1 cellular context compared by ENCODE assay signal in the genomic region with DNA sequence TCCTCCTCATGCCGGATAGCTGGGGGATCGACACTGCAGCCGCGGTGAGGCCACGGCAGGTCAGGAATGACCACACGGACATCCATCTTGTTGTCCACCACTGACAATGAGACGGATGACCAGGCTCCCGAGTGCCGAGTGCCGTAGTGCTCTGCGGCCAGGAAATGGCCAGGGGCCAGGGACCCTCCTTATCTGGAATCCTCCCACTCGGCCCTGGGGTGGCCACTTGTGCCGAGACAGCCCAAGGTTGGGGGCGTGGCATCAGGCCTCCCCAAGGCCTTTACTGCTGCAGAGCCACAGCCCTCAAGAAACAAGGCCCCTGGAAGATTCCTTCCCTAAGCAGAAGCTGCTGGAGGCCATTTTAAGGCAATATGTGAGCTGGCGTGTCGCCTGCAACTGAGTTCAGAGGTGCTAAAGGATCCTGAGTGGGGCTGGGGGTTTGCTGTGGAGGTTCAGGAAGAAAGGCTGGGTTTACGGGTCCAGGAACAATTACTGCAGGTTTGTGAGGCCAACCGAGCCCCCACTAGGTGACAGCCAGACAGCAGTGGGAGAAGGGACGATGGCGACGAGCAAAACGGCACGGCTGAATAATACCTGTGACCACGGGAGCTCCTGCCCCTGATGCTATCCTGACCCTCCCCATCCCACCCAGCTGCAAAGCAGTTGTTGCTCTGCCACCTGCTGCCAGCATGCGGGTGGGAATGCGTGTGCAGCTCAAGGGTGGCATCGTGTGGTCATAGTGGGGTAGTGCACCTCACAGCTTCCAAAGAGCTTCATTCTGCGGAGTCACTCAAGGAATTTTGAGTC.
TF ChIP-seq lines count a peak whose summit lies in the region.

No MANE protein-coding gene starts in this region.

TF ChIP-seq in HepG2, 621 proteins besides CTCF, POLR2A, EP300 and RAD21 (continued from another document and continues in another):
- TF ChIP-seq, protein P1, sequence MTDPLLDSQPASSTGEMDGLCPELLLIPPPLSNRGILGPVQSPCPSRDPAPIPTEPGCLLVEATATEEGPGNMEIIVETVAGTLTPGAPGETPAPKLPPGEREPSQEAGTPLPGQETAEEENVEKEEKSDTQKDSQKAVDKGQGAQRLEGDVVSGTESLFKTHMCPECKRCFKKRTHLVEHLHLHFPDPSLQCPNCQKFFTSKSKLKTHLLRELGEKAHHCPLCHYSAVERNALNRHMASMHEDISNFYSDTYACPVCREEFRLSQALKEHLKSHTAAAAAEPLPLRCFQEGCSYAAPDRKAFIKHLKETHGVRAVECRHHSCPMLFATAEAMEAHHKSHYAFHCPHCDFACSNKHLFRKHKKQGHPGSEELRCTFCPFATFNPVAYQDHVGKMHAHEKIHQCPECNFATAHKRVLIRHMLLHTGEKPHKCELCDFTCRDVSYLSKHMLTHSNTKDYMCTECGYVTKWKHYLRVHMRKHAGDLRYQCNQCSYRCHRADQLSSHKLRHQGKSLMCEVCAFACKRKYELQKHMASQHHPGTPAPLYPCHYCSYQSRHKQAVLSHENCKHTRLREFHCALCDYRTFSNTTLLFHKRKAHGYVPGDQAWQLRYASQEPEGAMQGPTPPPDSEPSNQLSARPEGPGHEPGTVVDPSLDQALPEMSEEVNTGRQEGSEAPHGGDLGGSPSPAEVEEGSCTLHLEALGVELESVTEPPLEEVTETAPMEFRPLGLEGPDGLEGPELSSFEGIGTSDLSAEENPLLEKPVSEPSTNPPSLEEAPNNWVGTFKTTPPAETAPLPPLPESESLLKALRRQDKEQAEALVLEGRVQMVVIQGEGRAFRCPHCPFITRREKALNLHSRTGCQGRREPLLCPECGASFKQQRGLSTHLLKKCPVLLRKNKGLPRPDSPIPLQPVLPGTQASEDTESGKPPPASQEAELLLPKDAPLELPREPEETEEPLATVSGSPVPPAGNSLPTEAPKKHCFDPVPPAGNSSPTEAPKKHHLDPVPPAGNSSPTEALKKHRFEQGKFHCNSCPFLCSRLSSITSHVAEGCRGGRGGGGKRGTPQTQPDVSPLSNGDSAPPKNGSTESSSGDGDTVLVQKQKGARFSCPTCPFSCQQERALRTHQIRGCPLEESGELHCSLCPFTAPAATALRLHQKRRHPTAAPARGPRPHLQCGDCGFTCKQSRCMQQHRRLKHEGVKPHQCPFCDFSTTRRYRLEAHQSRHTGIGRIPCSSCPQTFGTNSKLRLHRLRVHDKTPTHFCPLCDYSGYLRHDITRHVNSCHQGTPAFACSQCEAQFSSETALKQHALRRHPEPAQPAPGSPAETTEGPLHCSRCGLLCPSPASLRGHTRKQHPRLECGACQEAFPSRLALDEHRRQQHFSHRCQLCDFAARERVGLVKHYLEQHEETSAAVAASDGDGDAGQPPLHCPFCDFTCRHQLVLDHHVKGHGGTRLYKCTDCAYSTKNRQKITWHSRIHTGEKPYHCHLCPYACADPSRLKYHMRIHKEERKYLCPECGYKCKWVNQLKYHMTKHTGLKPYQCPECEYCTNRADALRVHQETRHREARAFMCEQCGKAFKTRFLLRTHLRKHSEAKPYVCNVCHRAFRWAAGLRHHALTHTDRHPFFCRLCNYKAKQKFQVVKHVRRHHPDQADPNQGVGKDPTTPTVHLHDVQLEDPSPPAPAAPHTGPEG (CRISPR knock-in tag; IDR thresholded peaks at IDR 0.05): no peak
- TF ChIP-seq FOXC1 (CRISPR knock-in tag; IDR thresholded peaks at IDR 0.05; ENCODE audit: borderline replicate concordance) (no peak), ZNF569 (CRISPR knock-in tag; IDR thresholded peaks at IDR 0.05; ENCODE audit: borderline replicate concordance) (no peak), MTA3 (CRISPR knock-in tag; IDR thresholded peaks at IDR 0.05) (no peak), SETDB1 (CRISPR knock-in tag; IDR thresholded peaks at IDR 0.05; ENCODE audit: borderline replicate concordance) (no peak), CHD2 (IDR thresholded peaks at IDR 0.05; ENCODE audit: low read depth, low read length) (no peak), ZNF441 (CRISPR knock-in tag; IDR thresholded peaks at IDR 0.05; ENCODE audit: borderline replicate concordance) (no peak), ATF1 (CRISPR knock-in tag; IDR thresholded peaks at IDR 0.05) (no peak), RARA (CRISPR knock-in tag; IDR thresholded peaks at IDR 0.05) (no peak), PHF21A (CRISPR knock-in tag; IDR thresholded peaks at IDR 0.05) (no peak), TEAD3 (CRISPR knock-in tag; optimal IDR thresholded peaks at IDR 0.05; ENCODE audit: borderline replicate concordance) (peak; percentile 60), HNRNPL (IDR thresholded peaks at IDR 0.05; ENCODE audit: low read depth, low read length) (0 out of 2 replicates have a peak, but pooled peaks have one; percentile 49), GABPB1 (CRISPR knock-in tag; IDR thresholded peaks at IDR 0.05) (peak; percentile 18; the same call in 1 of the 2 replicates), ZNF777 (CRISPR knock-in tag; IDR thresholded peaks at IDR 0.05) (no peak), ZNF207 (IDR thresholded peaks at IDR 0.05; ENCODE audit: borderline replicate concordance) (no peak), ZNF510 (CRISPR knock-in tag; IDR thresholded peaks at IDR 0.05; ENCODE audit: low read depth) (no peak), KDM3A (CRISPR knock-in tag; IDR thresholded peaks at IDR 0.05; ENCODE audit: low read depth) (0 out of 2 replicates have a peak, but pooled peaks have one; percentile 49), ZNF878 (CRISPR knock-in tag; IDR thresholded peaks at IDR 0.05) (no peak), ATF7 (IDR thresholded peaks at IDR 0.05) (no peak), ATF7 (CRISPR knock-in tag; IDR thresholded peaks at IDR 0.05) (no peak), POLR2AphosphoS5 (IDR thresholded peaks at IDR 0.05; ENCODE audit: low read depth, low read length) (no peak)
- TF ChIP-seq, protein P2, sequence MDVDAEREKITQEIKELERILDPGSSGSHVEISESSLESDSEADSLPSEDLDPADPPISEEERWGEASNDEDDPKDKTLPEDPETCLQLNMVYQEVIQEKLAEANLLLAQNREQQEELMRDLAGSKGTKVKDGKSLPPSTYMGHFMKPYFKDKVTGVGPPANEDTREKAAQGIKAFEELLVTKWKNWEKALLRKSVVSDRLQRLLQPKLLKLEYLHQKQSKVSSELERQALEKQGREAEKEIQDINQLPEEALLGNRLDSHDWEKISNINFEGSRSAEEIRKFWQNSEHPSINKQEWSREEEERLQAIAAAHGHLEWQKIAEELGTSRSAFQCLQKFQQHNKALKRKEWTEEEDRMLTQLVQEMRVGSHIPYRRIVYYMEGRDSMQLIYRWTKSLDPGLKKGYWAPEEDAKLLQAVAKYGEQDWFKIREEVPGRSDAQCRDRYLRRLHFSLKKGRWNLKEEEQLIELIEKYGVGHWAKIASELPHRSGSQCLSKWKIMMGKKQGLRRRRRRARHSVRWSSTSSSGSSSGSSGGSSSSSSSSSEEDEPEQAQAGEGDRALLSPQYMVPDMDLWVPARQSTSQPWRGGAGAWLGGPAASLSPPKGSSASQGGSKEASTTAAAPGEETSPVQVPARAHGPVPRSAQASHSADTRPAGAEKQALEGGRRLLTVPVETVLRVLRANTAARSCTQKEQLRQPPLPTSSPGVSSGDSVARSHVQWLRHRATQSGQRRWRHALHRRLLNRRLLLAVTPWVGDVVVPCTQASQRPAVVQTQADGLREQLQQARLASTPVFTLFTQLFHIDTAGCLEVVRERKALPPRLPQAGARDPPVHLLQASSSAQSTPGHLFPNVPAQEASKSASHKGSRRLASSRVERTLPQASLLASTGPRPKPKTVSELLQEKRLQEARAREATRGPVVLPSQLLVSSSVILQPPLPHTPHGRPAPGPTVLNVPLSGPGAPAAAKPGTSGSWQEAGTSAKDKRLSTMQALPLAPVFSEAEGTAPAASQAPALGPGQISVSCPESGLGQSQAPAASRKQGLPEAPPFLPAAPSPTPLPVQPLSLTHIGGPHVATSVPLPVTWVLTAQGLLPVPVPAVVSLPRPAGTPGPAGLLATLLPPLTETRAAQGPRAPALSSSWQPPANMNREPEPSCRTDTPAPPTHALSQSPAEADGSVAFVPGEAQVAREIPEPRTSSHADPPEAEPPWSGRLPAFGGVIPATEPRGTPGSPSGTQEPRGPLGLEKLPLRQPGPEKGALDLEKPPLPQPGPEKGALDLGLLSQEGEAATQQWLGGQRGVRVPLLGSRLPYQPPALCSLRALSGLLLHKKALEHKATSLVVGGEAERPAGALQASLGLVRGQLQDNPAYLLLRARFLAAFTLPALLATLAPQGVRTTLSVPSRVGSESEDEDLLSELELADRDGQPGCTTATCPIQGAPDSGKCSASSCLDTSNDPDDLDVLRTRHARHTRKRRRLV (CRISPR knock-in tag; IDR thresholded peaks at IDR 0.05): no peak
- TF ChIP-seq, protein P3, sequence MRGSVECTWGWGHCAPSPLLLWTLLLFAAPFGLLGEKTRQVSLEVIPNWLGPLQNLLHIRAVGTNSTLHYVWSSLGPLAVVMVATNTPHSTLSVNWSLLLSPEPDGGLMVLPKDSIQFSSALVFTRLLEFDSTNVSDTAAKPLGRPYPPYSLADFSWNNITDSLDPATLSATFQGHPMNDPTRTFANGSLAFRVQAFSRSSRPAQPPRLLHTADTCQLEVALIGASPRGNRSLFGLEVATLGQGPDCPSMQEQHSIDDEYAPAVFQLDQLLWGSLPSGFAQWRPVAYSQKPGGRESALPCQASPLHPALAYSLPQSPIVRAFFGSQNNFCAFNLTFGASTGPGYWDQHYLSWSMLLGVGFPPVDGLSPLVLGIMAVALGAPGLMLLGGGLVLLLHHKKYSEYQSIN (CRISPR knock-in tag; IDR thresholded peaks at IDR 0.05; ENCODE audit: borderline replicate concordance): no peak
- TF ChIP-seq, protein P4, sequence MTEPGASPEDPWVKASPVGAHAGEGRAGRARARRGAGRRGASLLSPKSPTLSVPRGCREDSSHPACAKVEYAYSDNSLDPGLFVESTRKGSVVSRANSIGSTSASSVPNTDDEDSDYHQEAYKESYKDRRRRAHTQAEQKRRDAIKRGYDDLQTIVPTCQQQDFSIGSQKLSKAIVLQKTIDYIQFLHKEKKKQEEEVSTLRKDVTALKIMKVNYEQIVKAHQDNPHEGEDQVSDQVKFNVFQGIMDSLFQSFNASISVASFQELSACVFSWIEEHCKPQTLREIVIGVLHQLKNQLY (CRISPR knock-in tag; IDR thresholded peaks at IDR 0.05): no peak
- TF ChIP-seq, protein P5, sequence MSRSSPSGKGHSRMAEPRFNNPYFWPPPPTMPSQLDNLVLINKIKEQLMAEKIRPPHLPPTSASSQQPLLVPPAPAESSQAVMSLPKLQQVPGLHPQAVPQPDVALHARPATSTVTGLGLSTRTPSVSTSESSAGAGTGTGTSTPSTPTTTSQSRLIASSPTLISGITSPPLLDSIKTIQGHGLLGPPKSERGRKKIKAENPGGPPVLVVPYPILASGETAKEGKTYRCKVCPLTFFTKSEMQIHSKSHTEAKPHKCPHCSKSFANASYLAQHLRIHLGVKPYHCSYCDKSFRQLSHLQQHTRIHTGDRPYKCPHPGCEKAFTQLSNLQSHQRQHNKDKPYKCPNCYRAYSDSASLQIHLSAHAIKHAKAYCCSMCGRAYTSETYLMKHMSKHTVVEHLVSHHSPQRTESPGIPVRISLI (CRISPR knock-in tag; IDR thresholded peaks at IDR 0.05; ENCODE audit: borderline replicate concordance): no peak
- TF ChIP-seq, protein P6, sequence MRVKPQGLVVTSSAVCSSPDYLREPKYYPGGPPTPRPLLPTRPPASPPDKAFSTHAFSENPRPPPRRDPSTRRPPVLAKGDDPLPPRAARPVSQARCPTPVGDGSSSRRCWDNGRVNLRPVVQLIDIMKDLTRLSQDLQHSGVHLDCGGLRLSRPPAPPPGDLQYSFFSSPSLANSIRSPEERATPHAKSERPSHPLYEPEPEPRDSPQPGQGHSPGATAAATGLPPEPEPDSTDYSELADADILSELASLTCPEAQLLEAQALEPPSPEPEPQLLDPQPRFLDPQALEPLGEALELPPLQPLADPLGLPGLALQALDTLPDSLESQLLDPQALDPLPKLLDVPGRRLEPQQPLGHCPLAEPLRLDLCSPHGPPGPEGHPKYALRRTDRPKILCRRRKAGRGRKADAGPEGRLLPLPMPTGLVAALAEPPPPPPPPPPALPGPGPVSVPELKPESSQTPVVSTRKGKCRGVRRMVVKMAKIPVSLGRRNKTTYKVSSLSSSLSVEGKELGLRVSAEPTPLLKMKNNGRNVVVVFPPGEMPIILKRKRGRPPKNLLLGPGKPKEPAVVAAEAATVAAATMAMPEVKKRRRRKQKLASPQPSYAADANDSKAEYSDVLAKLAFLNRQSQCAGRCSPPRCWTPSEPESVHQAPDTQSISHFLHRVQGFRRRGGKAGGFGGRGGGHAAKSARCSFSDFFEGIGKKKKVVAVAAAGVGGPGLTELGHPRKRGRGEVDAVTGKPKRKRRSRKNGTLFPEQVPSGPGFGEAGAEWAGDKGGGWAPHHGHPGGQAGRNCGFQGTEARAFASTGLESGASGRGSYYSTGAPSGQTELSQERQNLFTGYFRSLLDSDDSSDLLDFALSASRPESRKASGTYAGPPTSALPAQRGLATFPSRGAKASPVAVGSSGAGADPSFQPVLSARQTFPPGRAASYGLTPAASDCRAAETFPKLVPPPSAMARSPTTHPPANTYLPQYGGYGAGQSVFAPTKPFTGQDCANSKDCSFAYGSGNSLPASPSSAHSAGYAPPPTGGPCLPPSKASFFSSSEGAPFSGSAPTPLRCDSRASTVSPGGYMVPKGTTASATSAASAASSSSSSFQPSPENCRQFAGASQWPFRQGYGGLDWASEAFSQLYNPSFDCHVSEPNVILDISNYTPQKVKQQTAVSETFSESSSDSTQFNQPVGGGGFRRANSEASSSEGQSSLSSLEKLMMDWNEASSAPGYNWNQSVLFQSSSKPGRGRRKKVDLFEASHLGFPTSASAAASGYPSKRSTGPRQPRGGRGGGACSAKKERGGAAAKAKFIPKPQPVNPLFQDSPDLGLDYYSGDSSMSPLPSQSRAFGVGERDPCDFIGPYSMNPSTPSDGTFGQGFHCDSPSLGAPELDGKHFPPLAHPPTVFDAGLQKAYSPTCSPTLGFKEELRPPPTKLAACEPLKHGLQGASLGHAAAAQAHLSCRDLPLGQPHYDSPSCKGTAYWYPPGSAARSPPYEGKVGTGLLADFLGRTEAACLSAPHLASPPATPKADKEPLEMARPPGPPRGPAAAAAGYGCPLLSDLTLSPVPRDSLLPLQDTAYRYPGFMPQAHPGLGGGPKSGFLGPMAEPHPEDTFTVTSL (CRISPR knock-in tag; IDR thresholded peaks at IDR 0.05; ENCODE audit: borderline replicate concordance): no peak
- TF ChIP-seq, protein P7, sequence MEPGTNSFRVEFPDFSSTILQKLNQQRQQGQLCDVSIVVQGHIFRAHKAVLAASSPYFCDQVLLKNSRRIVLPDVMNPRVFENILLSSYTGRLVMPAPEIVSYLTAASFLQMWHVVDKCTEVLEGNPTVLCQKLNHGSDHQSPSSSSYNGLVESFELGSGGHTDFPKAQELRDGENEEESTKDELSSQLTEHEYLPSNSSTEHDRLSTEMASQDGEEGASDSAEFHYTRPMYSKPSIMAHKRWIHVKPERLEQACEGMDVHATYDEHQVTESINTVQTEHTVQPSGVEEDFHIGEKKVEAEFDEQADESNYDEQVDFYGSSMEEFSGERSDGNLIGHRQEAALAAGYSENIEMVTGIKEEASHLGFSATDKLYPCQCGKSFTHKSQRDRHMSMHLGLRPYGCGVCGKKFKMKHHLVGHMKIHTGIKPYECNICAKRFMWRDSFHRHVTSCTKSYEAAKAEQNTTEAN (CRISPR knock-in tag; conservative IDR thresholded peaks at IDR 0.05): no peak
